8 cellular contexts compared by ENCODE assay signal in genomic region chr7:13262929-13263530, GRCh38.
DNase-seq lines count a peak whose midpoint lies in the region; ATAC-seq and TF ChIP-seq lines count a peak whose summit lies in the region.

No MANE protein-coding gene starts in this region.

- H3K4me1 ChIP-seq in tibial artery, result no peaks in the 10 kb centered on the region

- no peak overlapping the region for H3K4me3 ChIP-seq in tibial artery

- intact Hi-C loops in tibial artery (cut with DNase I; ENCODE audit: low total_unique reads), result loop anchor here (5.0 kb wide), 2 partner anchors 621 to 741 kb away; no protein-coding TSS in a partner anchor

- TF ChIP-seq CTCF in AG09319 (IDR thresholded peaks at IDR 0.05; ENCODE audit: low read depth, low read length) (peak; percentile 48), tibial artery (IDR thresholded peaks at IDR 0.05) (peak; percentile 50 to 54)

- peak; percentile 69 for ATAC-seq in GM18867 (IDR thresholded peaks at IDR 0.05; ENCODE audit: unreplicated experiment)
- no peak for ATAC-seq in GM19397 (IDR thresholded peaks at IDR 0.05; ENCODE audit: unreplicated experiment)
- ATAC-seq in GM18502 (IDR thresholded peaks at IDR 0.05; ENCODE audit: poor library complexity, unreplicated experiment), result no peak

- H3K9me3 ChIP-seq in tibial artery, result no peaks in the 10 kb centered on the region

- H3K36me3 ChIP-seq in tibial artery, result no peaks in the 10 kb centered on the region

- H3K27ac ChIP-seq in tibial artery, result no peak overlapping the region

- no peaks in the 10 kb centered on the region for H3K27me3 ChIP-seq in tibial artery

- peak; percentile 18 for DNase-seq in AG09319 (ENCODE audit: extremely low read depth, low read depth)
- DNase-seq in NCI-H1417 (lab: John Stamatoyannopoulos, UW), result peak; percentile 10 to 76 (median 52)
- DNase-seq in amniotic epithelial cell (ENCODE audit: low read depth), result peak; percentile 47
- peak; percentile 21 for DNase-seq in iPS-NIHi11 (ENCODE audit: low spot score)
- no peak for DNase-seq in tibial artery

Comparison
In these comparisons a context has a peak if more than half of its experiments do, and no peak if none do; other contexts are left out.
1. DNase-seq: peak in AG09319 (single experiment), NCI-H1417 (3 of 3), amniotic epithelial cell (single experiment) and iPS-NIHi11 (single experiment); none in tibial artery (0 of 2).